26 cellular contexts compared by ENCODE assay signal in the genomic region with DNA sequence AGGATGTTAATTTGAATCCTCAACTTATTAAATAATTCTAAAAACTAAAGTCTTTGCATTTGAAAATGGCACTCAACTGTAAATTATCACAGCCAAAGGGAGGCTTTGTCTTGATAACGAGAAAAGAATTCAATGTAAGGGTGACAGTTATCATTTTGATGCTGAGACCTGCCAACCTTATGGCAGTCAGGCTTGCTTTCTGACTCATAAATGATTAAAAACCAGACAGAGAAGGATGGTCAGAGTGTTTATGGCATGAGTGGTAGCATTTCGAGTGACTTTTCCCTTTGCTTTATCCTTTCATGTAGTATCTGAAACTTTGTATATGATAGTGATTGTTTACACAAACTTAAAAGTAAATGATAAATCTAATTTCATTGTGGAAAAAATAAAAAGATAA. TPM values are rescaled to one million over a fixed set of nuclear protein-coding genes. Genes with fewer than 3 reads are reported as not detected.
DNase-seq lines count a peak whose midpoint lies in the region; ATAC-seq and TF ChIP-seq lines count a peak whose summit lies in the region.
"Had no signal": no experiment of that assay in that cellular context is flagged by ENCODE, and none has a peak within 500 bp of the region (broad histone marks: within the 10 kb centered on the region; RNA-seq: fewer than 3 reads in every experiment).

No MANE protein-coding gene starts in this region.

- H3K79me2 ChIP-seq in GM23248 (ENCODE audit: insufficient read depth) = no peaks in the 10 kb centered on the region
- no peaks in the 10 kb centered on the region for H3K79me2 ChIP-seq in trophoblast cell (ENCODE audit: control insufficient read depth, insufficient read depth, low read length, poor library complexity)

- H3K9me2 ChIP-seq in GM23248 (ENCODE audit: insufficient read depth) = no peaks in the 10 kb centered on the region

- DNase-seq in activated CD8-positive, alpha-beta memory T cell treated with anti-CD3 and anti-CD28 coated beads, Interleukin-2, amount 10 ng/mL, durations not matched to agents 7 days and 5 days = no peak
- DNase-seq in activated CD8-positive, alpha-beta memory T cell treated with anti-CD3 and anti-CD28 coated beads for 24 hours = no peak
- DNase-seq in GM23248 (peak; percentile 5), RWPE2 (ENCODE audit: low spot score) (no peak), superior temporal gyrus (ENCODE audit: extremely low spot score) (no peak), A673 (ENCODE audit: low spot score) (no peak), trophoblast cell (no peak)
- DNase-seq in stimulated activated naive B cell treated with anti-CD40 and anti-IgM and Interleukin-4, amounts not matched to agents 10 μg/mL and 1 μg/mL and 100 μg/mL, for 72 hours = no peak
- DNase-seq: activated CD4-positive, alpha-beta T cell treated with anti-CD3 and anti-CD28 coated beads, Interleukin-2, amount 50 U/mL, for 48 hours; dermis blood vessel endothelial cell; DMS53; natural killer cell; NCI-H2081; NCI-H446; pancreas; PC-9; SHP77 treated with DMSO at 0.1 percent for 48 hours; spleen; stimulated activated CD4-positive, alpha-beta T cell treated with anti-CD3 and anti-CD28 coated beads, Interleukin-4, amount 100 ng/mL, for 24 hours; stimulated activated naive CD4-positive, alpha-beta T cell treated with Interleukin-2 at 50 U/mL for 16 hours; T-helper 9 cell; tibial artery had no signal

- H2BK12ac ChIP-seq in trophoblast cell (ENCODE audit: low read length) = no peak overlapping the region

- intact Hi-C loops in A673 (cut with micrococcal nuclease; ENCODE audit: unreplicated experiment) = no loop called here

- no peak overlapping the region for H3K23ac ChIP-seq in trophoblast cell (ENCODE audit: low read length)

- H3K4me3 ChIP-seq in GM23248 = no peak overlapping the region
- H3K4me3 ChIP-seq in RWPE2 (ENCODE audit: severe bottlenecking) = no peak overlapping the region
- H3K4me3 ChIP-seq in A673 (ENCODE audit: low read depth, low read length, poor library complexity, severe bottlenecking) = no peak overlapping the region
- no peak overlapping the region for H3K4me3 ChIP-seq in trophoblast cell (ENCODE audit: low read depth, low read length)
- H3K4me3 ChIP-seq: A549, pancreas, PC-9, spleen, tibial artery had no signal

- H2BK5ac ChIP-seq in trophoblast cell (ENCODE audit: low read depth, low read length, poor library complexity) = no peak overlapping the region

- no peak overlapping the region for H4K12ac ChIP-seq in trophoblast cell (ENCODE audit: low read depth, low read length)

- no TSS peak for BruUV-seq in A673 (replicated peaks; lab: Mats Ljungman, UMichigan)

- no peak overlapping the region for H4K91ac ChIP-seq in trophoblast cell (ENCODE audit: low read depth, low read length)

- CTCF ChIA-PET in activated CD8-positive, alpha-beta memory T cell treated with anti-CD3 and anti-CD28 coated beads, Interleukin-2, amount 10 ng/mL, durations not matched to agents 7 days and 5 days (lab: Charles Lee) = no interaction called here
- CTCF ChIA-PET in A673 (lab: Charles Lee) = no interaction called here

- H3K27ac ChIP-seq in GM23248 (no peak overlapping the region), RWPE2 (ENCODE audit: poor library complexity, severe bottlenecking) (no peak overlapping the region), A673 (ENCODE audit: low read depth, low read length, poor library complexity, severe bottlenecking) (no peak overlapping the region), trophoblast cell (ENCODE audit: low read depth, low read length) (no peak overlapping the region)
- H3K27ac ChIP-seq: A549, pancreas, PC-9, spleen, tibial artery had no signal

- no peak overlapping the region for H2AFZ ChIP-seq in GM23248
- H2AFZ ChIP-seq in trophoblast cell (ENCODE audit: insufficient read depth, low read length, poor library complexity) = no peak overlapping the region
- H2AFZ ChIP-seq: PC-9 had no signal

- H3K18ac ChIP-seq in trophoblast cell (ENCODE audit: low read length) = no peak overlapping the region

- peaks cover 2% of the 10 kb centered on the region for H3K4me1 Mint-ChIP-seq in activated CD8-positive, alpha-beta memory T cell treated with anti-CD3 and anti-CD28 coated beads, Interleukin-2, amount 10 ng/mL, durations not matched to agents 7 days and 5 days
- no peaks in the 10 kb centered on the region for H3K4me1 Mint-ChIP-seq in stimulated activated naive B cell treated with anti-CD40 and anti-IgM and Interleukin-4, amounts not matched to agents 10 μg/mL and 1 μg/mL and 100 μg/mL, for 72 hours
- H3K4me1 Mint-ChIP-seq: central memory CD8-positive, alpha-beta T cell; natural killer cell had no signal

- no peak overlapping the region for H3K4me2 ChIP-seq in GM23248 (ENCODE audit: unreplicated experiment)
- H3K4me2 ChIP-seq in trophoblast cell (ENCODE audit: low read length) = no peak overlapping the region
- H3K4me2 ChIP-seq: A549, PC-9 had no signal

- peaks cover 2% of the 10 kb centered on the region for H3K36me3 Mint-ChIP-seq in activated CD8-positive, alpha-beta memory T cell treated with anti-CD3 and anti-CD28 coated beads, Interleukin-2, amount 10 ng/mL, durations not matched to agents 7 days and 5 days
- no peaks in the 10 kb centered on the region for H3K36me3 Mint-ChIP-seq in stimulated activated naive B cell treated with anti-CD40 and anti-IgM and Interleukin-4, amounts not matched to agents 10 μg/mL and 1 μg/mL and 100 μg/mL, for 72 hours
- H3K36me3 Mint-ChIP-seq: activated naive CD8-positive, alpha-beta T cell; mesothelial cell of epicardium; natural killer cell had no signal

- no peaks in the 10 kb centered on the region for H3K79me1 ChIP-seq in trophoblast cell (ENCODE audit: low read length)

- peaks cover 41% of the 10 kb centered on the region for H3K27me3 Mint-ChIP-seq in activated CD8-positive, alpha-beta memory T cell treated with anti-CD3 and anti-CD28 coated beads, Interleukin-2, amount 10 ng/mL, durations not matched to agents 7 days and 5 days
- H3K27me3 Mint-ChIP-seq in stimulated activated naive B cell treated with anti-CD40 and anti-IgM and Interleukin-4, amounts not matched to agents 10 μg/mL and 1 μg/mL and 100 μg/mL, for 72 hours = peaks cover 1 to 2% of the 10 kb centered on the region in 2 donors
- H3K27me3 Mint-ChIP-seq: activated naive CD8-positive, alpha-beta T cell; central memory CD8-positive, alpha-beta T cell had no signal

- in situ Hi-C loops in GM23248 (cut with MboI) = no loop called here

- no peak overlapping the region for H4K8ac ChIP-seq in trophoblast cell (ENCODE audit: low read depth, low read length)

- TF ChIP-seq CTCF in RWPE2 (IDR thresholded peaks at IDR 0.05; ENCODE audit: poor library complexity, severe bottlenecking) = no peak
- no peak for TF ChIP-seq CTCF in A673 (conservative IDR thresholded peaks at IDR 0.05; ENCODE audit: low read depth, low read length)

- H3K4me3 Mint-ChIP-seq in activated CD8-positive, alpha-beta memory T cell treated with anti-CD3 and anti-CD28 coated beads, Interleukin-2, amount 10 ng/mL, durations not matched to agents 7 days and 5 days = no peak overlapping the region
- no peak overlapping the region for H3K4me3 Mint-ChIP-seq in stimulated activated naive B cell treated with anti-CD40 and anti-IgM and Interleukin-4, amounts not matched to agents 10 μg/mL and 1 μg/mL and 100 μg/mL, for 72 hours
- H3K4me3 Mint-ChIP-seq: activated naive CD8-positive, alpha-beta T cell; central memory CD8-positive, alpha-beta T cell; mesothelial cell of epicardium; natural killer cell had no signal

- H3K27ac Mint-ChIP-seq in activated CD8-positive, alpha-beta memory T cell treated with anti-CD3 and anti-CD28 coated beads, Interleukin-2, amount 10 ng/mL, durations not matched to agents 7 days and 5 days = no peak overlapping the region
- no peak overlapping the region for H3K27ac Mint-ChIP-seq in stimulated activated naive B cell treated with anti-CD40 and anti-IgM and Interleukin-4, amounts not matched to agents 10 μg/mL and 1 μg/mL and 100 μg/mL, for 72 hours
- H3K27ac Mint-ChIP-seq: activated naive CD8-positive, alpha-beta T cell; mesothelial cell of epicardium; natural killer cell had no signal

- H4K20me1 ChIP-seq in GM23248 (ENCODE audit: insufficient read depth) = no peaks in the 10 kb centered on the region

- H3K36me3 ChIP-seq in GM23248 (ENCODE audit: low read depth) = no peaks in the 10 kb centered on the region
- no peaks in the 10 kb centered on the region for H3K36me3 ChIP-seq in RWPE2 (ENCODE audit: low read depth)
- H3K36me3 ChIP-seq in A673 (ENCODE audit: insufficient read depth, low read length, poor library complexity, severe bottlenecking) = no peaks in the 10 kb centered on the region
- H3K36me3 ChIP-seq in trophoblast cell (ENCODE audit: control insufficient read depth in 1 of 2, insufficient read depth in 2 of 2, low read length in 2 of 2) = no peaks in the 10 kb centered on the region
- H3K36me3 ChIP-seq: pancreas, spleen, tibial artery had no signal

- no peaks in the 10 kb centered on the region for H3K27me3 ChIP-seq in GM23248 (replicated peaks; ENCODE audit: insufficient read depth)
- no peaks in the 10 kb centered on the region for H3K27me3 ChIP-seq in RWPE2 (ENCODE audit: insufficient read depth, poor library complexity, severe bottlenecking)
- no peaks in the 10 kb centered on the region for H3K27me3 ChIP-seq in A673 (replicated peaks; ENCODE audit: insufficient read depth, low read depth, low read length, poor library complexity)
- no peaks in the 10 kb centered on the region for H3K27me3 ChIP-seq in trophoblast cell (ENCODE audit: insufficient read depth, low read length)
- H3K27me3 ChIP-seq: pancreas, spleen, tibial artery had no signal

- no peak overlapping the region for H3K9ac ChIP-seq in GM23248
- H3K9ac ChIP-seq in trophoblast cell (ENCODE audit: low read length) = no peak overlapping the region

- H3K14ac ChIP-seq in trophoblast cell (ENCODE audit: low read length) = no peak overlapping the region

- no peak overlapping the region for H3K4ac ChIP-seq in trophoblast cell (ENCODE audit: low read depth, low read length)

- no peak overlapping the region for H2AK5ac ChIP-seq in trophoblast cell (ENCODE audit: low read length)

- WGBS in GM23248 (ENCODE audit: low coverage in 1 of 2, low lambda C conversion rate in 2 of 2, missing lambda C conversion rate in 2 of 2), 2 experiments = 87 to 89% methylated on average over 2 of the region's 2 CpGs
- WGBS in trophoblast cell (ENCODE audit: extremely low coverage, insufficient coverage, insufficient read length) = no CpG with 5 or more reads among the region's 2 CpGs

- no peaks in the 10 kb centered on the region for H3F3A ChIP-seq in GM23248 (ENCODE audit: insufficient read depth)

- ATAC-seq in activated CD8-positive, alpha-beta memory T cell treated with anti-CD3 and anti-CD28 coated beads, Interleukin-2, amount 10 ng/mL, durations not matched to agents 7 days and 5 days = peak; percentile 47
- 0 out of 3 replicates have a peak, but pooled peaks have one; percentile 32 for ATAC-seq in RWPE2 (ENCODE audit: low read depth)
- ATAC-seq in stimulated activated naive B cell treated with anti-CD40 and anti-IgM and Interleukin-4, amounts not matched to agents 10 μg/mL and 1 μg/mL and 100 μg/mL, for 72 hours (replicated peaks) = peak; percentile 69 to 79
- ATAC-seq: A549, natural killer cell, pancreas had no signal

- H3K9me3 ChIP-seq in GM23248 (ENCODE audit: low read depth) (no peaks in the 10 kb centered on the region), RWPE2 (ENCODE audit: severe bottlenecking) (no peaks in the 10 kb centered on the region), A673 (ENCODE audit: low read depth, low read length, poor library complexity, severe bottlenecking) (no peaks in the 10 kb centered on the region), trophoblast cell (ENCODE audit: insufficient read depth, low read depth, low read length) (no peaks in the 10 kb centered on the region)
- H3K9me3 ChIP-seq: A549, pancreas, spleen, tibial artery had no signal

- no peaks in the 10 kb centered on the region for H3K9me3 Mint-ChIP-seq in activated CD8-positive, alpha-beta memory T cell treated with anti-CD3 and anti-CD28 coated beads, Interleukin-2, amount 10 ng/mL, durations not matched to agents 7 days and 5 days (ENCODE audit: low read depth)
- peaks cover 0 to 3% of the 10 kb centered on the region in 2 donors for H3K9me3 Mint-ChIP-seq in stimulated activated naive B cell treated with anti-CD40 and anti-IgM and Interleukin-4, amounts not matched to agents 10 μg/mL and 1 μg/mL and 100 μg/mL, for 72 hours
- H3K9me3 Mint-ChIP-seq: central memory CD8-positive, alpha-beta T cell; natural killer cell had no signal

- POLR2A ChIA-PET in A673 (lab: Charles Lee; ENCODE audit: low non-redundant PET) = no interaction called here

- H3K4me1 ChIP-seq in GM23248 (ENCODE audit: insufficient read depth) (no peaks in the 10 kb centered on the region), RWPE2 (ENCODE audit: insufficient read depth, poor library complexity, severe bottlenecking) (peaks cover 14% of the 10 kb centered on the region), A673 (ENCODE audit: insufficient read depth, low read length, poor library complexity, severe bottlenecking) (no peaks in the 10 kb centered on the region), trophoblast cell (ENCODE audit: control insufficient read depth in 1 of 2, insufficient read depth in 2 of 2, low read length in 2 of 2) (no peaks in the 10 kb centered on the region)
- H3K4me1 ChIP-seq: A549, pancreas, spleen, tibial artery had no signal

- H2BK120ac ChIP-seq in trophoblast cell (ENCODE audit: insufficient read depth, low read length, poor library complexity) = no peak overlapping the region

RNA-seq across cellular contexts. Expression of a gene that starts 53.9 kb away (rescaled TPM):
- total RNA-seq in activated CD8-positive, alpha-beta memory T cell treated with anti-CD3 and anti-CD28 coated beads, Interleukin-2, amount 10 ng/mL, durations not matched to agents 7 days and 5 days = 10 to 100 TPM; 19.4 to 21.8 TPM
- 15.4 and 20.0 TPM in 2 replicates for total RNA-seq in GM23248 (2014; rRNA removed; shearing (Covaris generic))
- polyA plus RNA-seq in GM23248 (2016; fragmentation: Nextera tagmentation; extraction: Ambion mirVana) = 4.2 TPM in 2 replicates
- total RNA-seq in A673 (2021) = 29.7 and 32.4 TPM in 2 replicates
- polyA plus RNA-seq in trophoblast cell (2013) = 15.6 and 16.0 TPM in 2 replicates
